In genomic region chr3:187131981-187132380, GRCh38 we compare ENCODE assay signal across 25 cellular contexts.
"Had no signal": no experiment of that assay in that cellular context is flagged by ENCODE, and none has a peak within 500 bp of the region (broad histone marks: within the 10 kb centered on the region; RNA-seq: fewer than 3 reads in every experiment).

No MANE protein-coding gene starts in this region.

- H3K4me3 ChIP-seq: dorsolateral prefrontal cortex, lung, neural progenitor cell, prostate gland, right atrium auricular region, transverse colon, vagina had no signal

- H3K9ac ChIP-seq: neural progenitor cell had no signal

- H3K4me3 Mint-ChIP-seq: activated naive CD8-positive, alpha-beta T cell; activated T-cell treated with anti-CD3 and anti-CD28 coated beads, Interleukin-2, amount 50 U/mL, for 72 hours; endodermal cell; neural progenitor cell had no signal

- H3K4me1 ChIP-seq: neural progenitor cell, prostate gland, transverse colon had no signal

- H3K27ac ChIP-seq: dorsolateral prefrontal cortex, neural progenitor cell, right atrium auricular region, transverse colon had no signal

- FAIRE-seq: colon, frontal cortex, keratinocyte had no signal

- H3K27ac Mint-ChIP-seq: activated naive CD8-positive, alpha-beta T cell; activated T-cell treated with anti-CD3 and anti-CD28 coated beads, Interleukin-2, amount 50 U/mL, for 72 hours; endodermal cell; neural progenitor cell had no signal

- H3K9me3 ChIP-seq: prostate gland, right atrium auricular region, transverse colon, vagina had no signal

- ATAC-seq: activated T-cell treated with anti-CD3 and anti-CD28 coated beads, Interleukin-2, amount 50 U/mL, for 72 hours; left lobe of liver had no signal

- H3K36me3 ChIP-seq: neural progenitor cell, prostate gland, right atrium auricular region, transverse colon, vagina had no signal

- H3K27me3 Mint-ChIP-seq: activated naive CD8-positive, alpha-beta T cell had no signal

- H3K4me1 Mint-ChIP-seq: neural progenitor cell had no signal

- DNase-seq: activated gamma-delta T cell; activated T-cell treated with anti-CD3 and anti-CD28 coated beads, Interleukin-2, amount 50 U/mL, for 72 hours; caudate nucleus; dorsolateral prefrontal cortex; endodermal cell; erythroblast; hypothalamus; midbrain; stimulated activated CD4-positive, alpha-beta T cell treated with anti-CD3 and anti-CD28 coated beads, Interleukin-12 subunit alpha, Interleukin-12 subunit beta, amount 100 ng/mL, for 4 hours; stimulated activated CD4-positive, alpha-beta T cell treated with anti-CD3 and anti-CD28 coated beads, Interleukin-1b, Interleukin-23, amount 100 ng/mL, for 48 hours; stimulated activated CD8-positive, alpha-beta memory T cell treated with anti-CD3 and anti-CD28 coated beads, Interleukin-4, amount 100 ng/mL, for 48 hours; stimulated activated naive CD4-positive, alpha-beta T cell treated with Interleukin-2 at 50 U/mL for 16 hours; T-helper 1 cell; T1000; transverse colon had no signal

- H3K27me3 ChIP-seq: dorsolateral prefrontal cortex, neural progenitor cell, right atrium auricular region, transverse colon, vagina had no signal
